Comparison of ENCODE assay signal across 20 cellular contexts in the genomic region with DNA sequence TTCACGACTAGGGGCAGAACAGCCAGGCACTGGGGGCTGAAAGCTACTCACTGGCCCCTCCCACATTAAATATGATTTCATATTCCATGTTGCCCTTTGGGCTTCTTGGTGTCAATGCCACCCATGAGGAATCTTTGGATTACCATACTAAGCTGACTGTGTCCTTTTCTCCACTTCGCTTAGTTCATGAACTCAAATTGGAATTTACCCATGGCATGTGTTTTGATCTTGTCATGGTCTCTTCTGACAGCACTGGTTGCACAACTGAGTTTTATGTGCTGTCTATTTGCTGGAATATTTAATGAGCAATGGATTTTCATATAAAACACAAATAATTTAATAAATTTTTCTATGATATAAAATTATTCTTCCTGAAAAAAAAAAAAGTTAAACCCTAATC.
"Had no signal": no experiment of that assay in that cellular context is flagged by ENCODE, and none has a peak within 500 bp of the region (broad histone marks: within the 10 kb centered on the region; RNA-seq: fewer than 3 reads in every experiment).

No MANE protein-coding gene starts in this region.

- H3K36me3 ChIP-seq: heart right ventricle, spleen, tibial nerve, upper lobe of right lung had no signal

- H3K4me1 ChIP-seq: heart right ventricle, spleen, testis, upper lobe of right lung had no signal

- H3K9me3 ChIP-seq: heart right ventricle, spleen, testis, tibial nerve, upper lobe of right lung had no signal

- H3K4me3 ChIP-seq: coronary artery, heart right ventricle, spleen, testis, tibial nerve, upper lobe of right lung had no signal

- H3K27ac ChIP-seq: coronary artery, heart right ventricle, spleen, testis, upper lobe of right lung had no signal

- H3K27me3 ChIP-seq: heart right ventricle, spleen, testis, tibial nerve, upper lobe of right lung had no signal

- ATAC-seq: heart right ventricle; left cardiac atrium; naive thymus-derived CD4-positive, alpha-beta T cell; stimulated activated memory B cell treated with anti-CD40 and anti-IgM and Interleukin-4, amounts not matched to agents 10 μg/mL and 1 μg/mL and 100 μg/mL, for 72 hours; upper lobe of right lung had no signal

- DNase-seq: central memory CD4-positive, alpha-beta T cell; effector CD4-positive, alpha-beta T cell; endodermal cell; erythroblast; foreskin melanocyte; heart right ventricle; immature natural killer cell; kidney; left cardiac atrium; naive thymus-derived CD4-positive, alpha-beta T cell; nephron progenitor cell; spleen; stimulated activated CD4-positive, alpha-beta T cell treated with anti-CD3 and anti-CD28 coated beads, Interleukin-15, amount 100 ng/mL, for 24 hours; stimulated activated CD4-positive, alpha-beta T cell treated with anti-CD3 and anti-CD28 coated beads, Interleukin-1b, Interleukin-23, amount 100 ng/mL, for 48 hours; stimulated activated CD4-positive, alpha-beta T cell treated with anti-CD3 and anti-CD28 coated beads, Interleukin-4, amount 100 ng/mL, for 24 hours; testis; upper lobe of right lung had no signal
